In genomic region chr18:58087928-58088722, GRCh38 we compare ENCODE assay signal across 9 cellular contexts. TPM values are rescaled to one million over a fixed set of nuclear protein-coding genes. Genes with fewer than 3 reads are reported as not detected.
A peak's percentile ranks its signal among the peaks of the same experiment; 100 is the strongest.
DNase-seq lines count a peak whose midpoint lies in the region; ATAC-seq lines count a peak whose summit lies in the region.
"Had no signal": no experiment of that assay in that cellular context is flagged by ENCODE, and none has a peak within 500 bp of the region (broad histone marks: within the 10 kb centered on the region; RNA-seq: fewer than 3 reads in every experiment).

No MANE protein-coding gene starts in this region.

- DNase-seq in DMS53 (lab: John Stamatoyannopoulos, UW), result peak; percentile 77
- peak; percentile 88 for DNase-seq in HPDE6-E6E7 (ENCODE audit: extremely low spot score)
- peak; percentile 19 to 20 for DNase-seq in activated T-cell treated with anti-CD3 and anti-CD28 coated beads, Interleukin-2, amount 50 U/mL, for 48 hours
- peak; percentile 26 for DNase-seq in mucosa of gallbladder (ENCODE audit: low spot score)
- DNase-seq in C1 segment of cervical spinal cord (lab: John Stamatoyannopoulos, UW), result no peak
- DNase-seq in NCI-H2171 treated with DMSO at 0.1 percent for 48 hours (lab: John Stamatoyannopoulos, UW), result no peak
- DNase-seq: Karpas-422 had no signal

- ATAC-seq in GM18870 (IDR thresholded peaks at IDR 0.05; ENCODE audit: unreplicated experiment) (no peak), HG03469 (IDR thresholded peaks at IDR 0.05; ENCODE audit: unreplicated experiment) (no peak)

RNA-seq across cellular contexts. Expression of gene NEDD4L, which starts 44.1 kb away (rescaled TPM):
- total RNA-seq in mucosa of gallbladder, result 99.5 TPM

Comparison
In these comparisons a context has a peak if more than half of its experiments do, and no peak if none do; other contexts are left out.
1. DNase-seq: peak in DMS53 (single experiment), HPDE6-E6E7 (single experiment), activated T-cell treated with anti-CD3 and anti-CD28 coated beads, Interleukin-2, amount 50 U/mL, for 48 hours (2 of 2) and mucosa of gallbladder (single experiment); none in C1 segment of cervical spinal cord (0 of 14) and NCI-H2171 treated with DMSO at 0.1 percent for 48 hours (single experiment).